Comparison of ENCODE assay signal across 8 cellular contexts in genomic region chr6:35140991-35141720, GRCh38. TPM values are rescaled to one million over a fixed set of nuclear protein-coding genes. Genes with fewer than 3 reads are reported as not detected.
DNase-seq lines count a peak whose midpoint lies in the region; ATAC-seq and TF ChIP-seq lines count a peak whose summit lies in the region.

TSS of gene TCP11 (minus strand) at chr6:35141339. CDS start at chr6:35140870, 469 bp downstream.

- no peaks in the 10 kb centered on the region for H3K79me2 ChIP-seq in GM23338 (replicated peaks; ENCODE audit: insufficient read depth)

- no peak for TF ChIP-seq CTCF in GM23338 (conservative IDR thresholded peaks at IDR 0.05; ENCODE audit: low read depth in 2 of 2)

- ATAC-seq in GM23338 (peak; percentile 80), GM19397 (IDR thresholded peaks at IDR 0.05; ENCODE audit: unreplicated experiment) (no peak)

- H3K4me3 ChIP-seq in GM23338, result peak within 1 kb of the TSS; percentile 46

- no peaks in the 10 kb centered on the region for H3K36me3 Mint-ChIP-seq in GM23338 (ENCODE audit: low read depth)

- peaks cover 7% of the 10 kb centered on the region; the same call in 1 of the 2 replicates for H3K4me1 ChIP-seq in GM23338 (ENCODE audit: insufficient read depth)

- in situ Hi-C loops in G401 (cut with HindIII; ENCODE audit: low sequenced_read_pairs), result no loop called here

- H3K4me3 Mint-ChIP-seq in GM23338, result no peak within 1 kb of the TSS; the same call in 2 of the 3 replicates

- no peaks in the 10 kb centered on the region for H3K36me3 ChIP-seq in GM23338 (ENCODE audit: insufficient read depth)

- no peak within 1 kb of the TSS for H3K27ac Mint-ChIP-seq in GM23338

- H3K9me3 Mint-ChIP-seq in GM23338, result no peaks in the 10 kb centered on the region; the same call in 2 of the 3 replicates

- H3F3A ChIP-seq in GM23338 (replicated peaks; ENCODE audit: low read depth), result peaks cover 6% of the 10 kb centered on the region

- H3K27me3 Mint-ChIP-seq in GM23338 (ENCODE audit: insufficient read depth, low read depth, poor library complexity), result peaks cover 14% of the 10 kb centered on the region

- H4K20me1 ChIP-seq in GM23338 (replicated peaks; ENCODE audit: insufficient read depth), result 0 out of 2 replicates have a peak, but pooled peaks cover 3% of the 10 kb centered on the region

- peak within 1 kb of the TSS; percentile 45 for H2AFZ ChIP-seq in GM23338

- peak within 1 kb of the TSS; percentile 76 for H3K4me2 ChIP-seq in GM23338

- H3K27ac ChIP-seq in GM23338 (ENCODE audit: low read depth), result no peak within 1 kb of the TSS

- H3K27me3 ChIP-seq in GM23338 (ENCODE audit: insufficient read depth), result peaks cover 38% of the 10 kb centered on the region

- DNase-seq in GM23338 (ENCODE audit: low spot score), result peak; percentile 77
- DNase-seq in activated effector memory CD4-positive, alpha-beta T cell treated with anti-CD3 and anti-CD28 coated beads, Interleukin-2, amount 50 U/mL, for 16 hours, result peak; percentile 68
- peak; percentile 35 for DNase-seq in iPS-NIHi7 (ENCODE audit: extremely low spot score)
- peak; percentile 10 to 27 for DNase-seq in stimulated activated CD8-positive, alpha-beta memory T cell treated with anti-CD3 and anti-CD28 coated beads, Interleukin-2, amount 100 ng/mL, for 48 hours (ENCODE audit: low read depth in 2 of 2)
- no peak for DNase-seq in LoVo (ENCODE audit: low spot score)
- no peak for DNase-seq in SK-N-DZ (ENCODE audit: low spot score)
- DNase-seq in G401 (ENCODE audit: low spot score), result no peak

- peaks cover 11% of the 10 kb centered on the region for H3K4me1 Mint-ChIP-seq in GM23338

- H3K9me2 ChIP-seq in GM23338 (ENCODE audit: insufficient read depth), result no peaks in the 10 kb centered on the region

TF ChIP-seq in GM23338, 12 proteins besides CTCF, POLR2A, EP300 and RAD21:
- TF ChIP-seq CREB1 (CRISPR knock-in tag; IDR thresholded peaks at IDR 0.05; ENCODE audit: low read depth) (no peak), ZNF114 (CRISPR knock-in tag; IDR thresholded peaks at IDR 0.05) (no peak), ZNF462 (CRISPR knock-in tag; IDR thresholded peaks at IDR 0.05) (no peak), EZH2phosphoT487 (IDR thresholded peaks at IDR 0.05; ENCODE audit: unreplicated experiment) (no peak), POLR2AphosphoS5 (IDR thresholded peaks at IDR 0.05; ENCODE audit: low read depth) (no peak), ZNF331 (CRISPR knock-in tag; IDR thresholded peaks at IDR 0.05; ENCODE audit: low read depth) (no peak), STAT1 (IDR thresholded peaks at IDR 0.05; ENCODE audit: unreplicated experiment) (no peak), JUNB (IDR thresholded peaks at IDR 0.05; ENCODE audit: unreplicated experiment) (no peak), ETS1 (IDR thresholded peaks at IDR 0.05) (no peak), EZH2 (IDR thresholded peaks at IDR 0.05; ENCODE audit: low read depth, unreplicated experiment) (no peak), NANOG (IDR thresholded peaks at IDR 0.05; ENCODE audit: borderline replicate concordance) (no peak), REST (IDR thresholded peaks at IDR 0.05; ENCODE audit: unreplicated experiment) (no peak)

RNA-seq across cellular contexts. Expression of gene TCP11, which starts in this region (rescaled TPM):
- 0.62 TPM in 1 of 2 replicates, not detected in the other for total RNA-seq in GM23338 (2014; rRNA removed; shearing (Covaris generic))
- polyA plus RNA-seq in GM23338 (2016; fragmentation: Nextera tagmentation; extraction: Ambion mirVana), result 0.21 TPM in 1 of 2 replicates, not detected in the other
- polyA plus RNA-seq in SK-N-DZ (2014; cell fraction: cytosol; rRNA removed), result not detected in 2 replicates
- polyA plus RNA-seq in SK-N-DZ (2014; cell fraction: nucleus; rRNA removed), result 0.98 TPM in 1 of 2 replicates, not detected in the other
- not detected in 2 replicates for total RNA-seq in G401 (2014; rRNA removed; shearing (Covaris generic))

Comparison
In these comparisons a context has a peak if more than half of its experiments do, and no peak if none do; other contexts are left out.
1. Peak in DNase-seq, ATAC-seq, H3K4me3 ChIP-seq and H3K4me2 ChIP-seq in GM23338; RNA of the gene not detected or under 1 TPM.
2. DNase-seq: peak in activated effector memory CD4-positive, alpha-beta T cell treated with anti-CD3 and anti-CD28 coated beads, Interleukin-2, amount 50 U/mL, for 16 hours (single experiment), iPS-NIHi7 (single experiment) and stimulated activated CD8-positive, alpha-beta memory T cell treated with anti-CD3 and anti-CD28 coated beads, Interleukin-2, amount 100 ng/mL, for 48 hours (2 of 2); none in LoVo (single experiment), SK-N-DZ (single experiment) and G401 (single experiment).